Comparison of ENCODE assay signal across 11 cellular contexts in genomic region chr6:110689275-110689935, GRCh38.
DNase-seq lines count a peak whose midpoint lies in the region; ATAC-seq and TF ChIP-seq lines count a peak whose summit lies in the region.
"Had no signal": no experiment of that assay in that cellular context is flagged by ENCODE, and none has a peak within 500 bp of the region (broad histone marks: within the 10 kb centered on the region; RNA-seq: fewer than 3 reads in every experiment).

No MANE protein-coding gene starts in this region.

- POLR2A ChIA-PET in CD8-positive, alpha-beta T cell (lab: Charles Lee): interaction anchor here (1.5 kb wide), 1 partner anchor 185 kb away, joined by 7 read pairs; the partner anchor contains the start of gene AMD1
- POLR2A ChIA-PET in WTC11 (lab: Charles Lee): no interaction called here
- POLR2A ChIA-PET in naive thymus-derived CD4-positive, alpha-beta T cell (lab: Charles Lee): no interaction called here

- H3K27me3 Mint-ChIP-seq in CD8-positive, alpha-beta T cell (ENCODE audit: low read depth): no peaks in the 10 kb centered on the region
- H3K27me3 Mint-ChIP-seq in WTC11 (ENCODE audit: low read depth): no peaks in the 10 kb centered on the region
- H3K27me3 Mint-ChIP-seq in naive thymus-derived CD4-positive, alpha-beta T cell: no peaks in the 10 kb centered on the region

- WGBS in adrenal gland, 4 donors: 87 to 97% (median 92%) methylated on average over 6 of the region's 6 CpGs

- peaks cover 21% of the 10 kb centered on the region for H3K4me1 ChIP-seq in CD8-positive, alpha-beta T cell (ENCODE audit: insufficient read depth, low read length)
- H3K4me1 ChIP-seq in naive thymus-derived CD4-positive, alpha-beta T cell (ENCODE audit: control insufficient read depth in 2 of 2, insufficient read depth in 2 of 2, low read length in 2 of 2): peaks cover 9 to 16% of the 10 kb centered on the region in 2 donors
- no peaks in the 10 kb centered on the region for H3K4me1 ChIP-seq in adrenal gland (replicated peaks in 1 of 2)
- H3K4me1 ChIP-seq: right lobe of liver, uterus had no signal

- ATAC-seq in CD8-positive, alpha-beta T cell: peak; percentile 88
- ATAC-seq in WTC11 (peak; percentile 83), GM18858 (IDR thresholded peaks at IDR 0.05; ENCODE audit: unreplicated experiment) (no peak)
- peak; percentile 48 for ATAC-seq in naive thymus-derived CD4-positive, alpha-beta T cell

- no peak overlapping the region for H3K27ac Mint-ChIP-seq in CD8-positive, alpha-beta T cell
- H3K27ac Mint-ChIP-seq in WTC11: no peak overlapping the region
- H3K27ac Mint-ChIP-seq in naive thymus-derived CD4-positive, alpha-beta T cell: peak overlapping the region in 3 of 9 donors; percentile 31 to 65 (median 55)

- H3K9me3 ChIP-seq in CD8-positive, alpha-beta T cell (ENCODE audit: low read length): no peaks in the 10 kb centered on the region
- no peaks in the 10 kb centered on the region for H3K9me3 ChIP-seq in naive thymus-derived CD4-positive, alpha-beta T cell (ENCODE audit: control insufficient read depth in 2 of 3, low read length in 3 of 3)
- no peaks in the 10 kb centered on the region for H3K9me3 ChIP-seq in adrenal gland (replicated peaks in 1 of 3)
- H3K9me3 ChIP-seq: right lobe of liver, uterus had no signal

- CTCF ChIA-PET in CD8-positive, alpha-beta T cell (lab: Charles Lee): interaction anchor here (1.0 to 2.0 kb wide), 3 partner anchors 10 to 190 kb away, joined by 3 to 7 read pairs (median 5); no protein-coding TSS in a partner anchor
- CTCF ChIA-PET in WTC11 (lab: Charles Lee): interaction anchor here (0.6 to 1.4 kb wide), 3 partner anchors 106 to 1879 kb away, joined by 3 to 4 read pairs (median 3); no protein-coding TSS in a partner anchor
- CTCF ChIA-PET in naive thymus-derived CD4-positive, alpha-beta T cell (lab: Charles Lee): no interaction called here

- no peaks in the 10 kb centered on the region for H3K36me3 ChIP-seq in CD8-positive, alpha-beta T cell (ENCODE audit: insufficient read depth, low read length)
- H3K36me3 ChIP-seq in naive thymus-derived CD4-positive, alpha-beta T cell (ENCODE audit: control insufficient read depth in 2 of 3, insufficient read depth in 3 of 3, low read length in 3 of 3): no peaks in the 10 kb centered on the region
- no peaks in the 10 kb centered on the region for H3K36me3 ChIP-seq in adrenal gland (replicated peaks in 1 of 2)
- H3K36me3 ChIP-seq: right lobe of liver, uterus had no signal

- peaks cover 4% of the 10 kb centered on the region for H3K36me3 Mint-ChIP-seq in CD8-positive, alpha-beta T cell
- H3K36me3 Mint-ChIP-seq in WTC11: peaks cover 6% of the 10 kb centered on the region
- H3K36me3 Mint-ChIP-seq in naive thymus-derived CD4-positive, alpha-beta T cell: peaks cover 0 to 26% (median 11%) of the 10 kb centered on the region in 5 donors

- no peak overlapping the region for H3K4me3 Mint-ChIP-seq in CD8-positive, alpha-beta T cell
- H3K4me3 Mint-ChIP-seq in WTC11: no peak overlapping the region
- no peak overlapping the region for H3K4me3 Mint-ChIP-seq in naive thymus-derived CD4-positive, alpha-beta T cell

- no peak overlapping the region for H3K4me3 ChIP-seq in CD8-positive, alpha-beta T cell (ENCODE audit: low read depth, low read length)
- H3K4me3 ChIP-seq in naive thymus-derived CD4-positive, alpha-beta T cell (ENCODE audit: low read length): no peak overlapping the region
- no peak overlapping the region for H3K4me3 ChIP-seq in adrenal gland
- H3K4me3 ChIP-seq: right lobe of liver, uterus had no signal

- TF ChIP-seq POLR2A in adrenal gland (IDR thresholded peaks at IDR 0.05): no peak

- no peaks in the 10 kb centered on the region for H3K9me3 Mint-ChIP-seq in CD8-positive, alpha-beta T cell
- H3K9me3 Mint-ChIP-seq in WTC11: peaks cover 8% of the 10 kb centered on the region
- peaks cover 0 to 8% (median 0%) of the 10 kb centered on the region in 11 donors for H3K9me3 Mint-ChIP-seq in naive thymus-derived CD4-positive, alpha-beta T cell

- peak in 2 of 7 experiments; percentile 9 to 52 for DNase-seq in CD8-positive, alpha-beta T cell
- DNase-seq in NCI-H1105 (lab: John Stamatoyannopoulos, UW) (peak; percentile 34), WTC11 (ENCODE audit: low spot score) (no peak), adrenal gland (no peak), NCI-H1930 (lab: John Stamatoyannopoulos, UW) (no peak)
- DNase-seq in naive thymus-derived CD4-positive, alpha-beta T cell: peak in 2 of 9 donors; percentile 6 to 8
- DNase-seq in activated CD4-positive, CD25-positive, alpha-beta regulatory T cell treated with anti-CD3 and anti-CD28 coated beads, Interleukin-2, amount 50 U/mL, for 72 hours: no peak
- DNase-seq: right lobe of liver, T-helper 9 cell, uterus had no signal

- H3K4me1 Mint-ChIP-seq in CD8-positive, alpha-beta T cell (ENCODE audit: low read depth): peaks cover 35% of the 10 kb centered on the region
- H3K4me1 Mint-ChIP-seq in WTC11: peaks cover 23% of the 10 kb centered on the region
- H3K4me1 Mint-ChIP-seq in naive thymus-derived CD4-positive, alpha-beta T cell: peaks cover 13 to 36% (median 26%) of the 10 kb centered on the region in 7 donors

- H3K27me3 ChIP-seq in CD8-positive, alpha-beta T cell (ENCODE audit: insufficient read depth, low read length): no peaks in the 10 kb centered on the region
- H3K27me3 ChIP-seq in naive thymus-derived CD4-positive, alpha-beta T cell (ENCODE audit: control insufficient read depth in 2 of 2, insufficient read depth in 2 of 2, low read length in 2 of 2): no peaks in the 10 kb centered on the region
- no peaks in the 10 kb centered on the region for H3K27me3 ChIP-seq in adrenal gland
- H3K27me3 ChIP-seq: right lobe of liver, uterus had no signal

- intact Hi-C loops in CD8-positive, alpha-beta T cell (cut with DNase I, micrococcal nuclease): loop anchor here in 1 of 2 experiments (10.0 kb wide), 1 partner anchor 525 kb away; no protein-coding TSS in a partner anchor
- intact Hi-C loops in naive thymus-derived CD4-positive, alpha-beta T cell (cut with micrococcal nuclease): no loop called here
- intact Hi-C loops in adrenal gland (cut with DNase I): loop anchor here (5.0 to 10.0 kb wide), 2 partner anchors 165 to 258 kb away; no protein-coding TSS in a partner anchor

- no peak for TF ChIP-seq CTCF in CD8-positive, alpha-beta T cell (IDR thresholded peaks at IDR 0.05)
- no peak for TF ChIP-seq CTCF in WTC11 (IDR thresholded peaks at IDR 0.05)
- no peak for TF ChIP-seq CTCF in adrenal gland (IDR thresholded peaks at IDR 0.05)

- no peak overlapping the region for H3K27ac ChIP-seq in CD8-positive, alpha-beta T cell (ENCODE audit: low read depth, low read length)
- H3K27ac ChIP-seq in naive thymus-derived CD4-positive, alpha-beta T cell (ENCODE audit: low read depth, low read length): no peak overlapping the region
- H3K27ac ChIP-seq in adrenal gland: no peak overlapping the region
- H3K27ac ChIP-seq: right lobe of liver, uterus had no signal

TF ChIP-seq in WTC11, 78 proteins besides CTCF, POLR2A, EP300 and RAD21:
- TF ChIP-seq ESRRA (CRISPR knock-in tag; IDR thresholded peaks at IDR 0.05; ENCODE audit: borderline replicate concordance): no peak
- TF ChIP-seq, protein P1, sequence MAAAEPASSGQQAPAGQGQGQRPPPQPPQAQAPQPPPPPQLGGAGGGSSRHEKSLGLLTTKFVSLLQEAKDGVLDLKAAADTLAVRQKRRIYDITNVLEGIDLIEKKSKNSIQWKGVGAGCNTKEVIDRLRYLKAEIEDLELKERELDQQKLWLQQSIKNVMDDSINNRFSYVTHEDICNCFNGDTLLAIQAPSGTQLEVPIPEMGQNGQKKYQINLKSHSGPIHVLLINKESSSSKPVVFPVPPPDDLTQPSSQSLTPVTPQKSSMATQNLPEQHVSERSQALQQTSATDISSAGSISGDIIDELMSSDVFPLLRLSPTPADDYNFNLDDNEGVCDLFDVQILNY (CRISPR knock-in tag; IDR thresholded peaks at IDR 0.05): no peak

Comparison
In these comparisons a context has a peak if more than half of its experiments do, and no peak if none do; other contexts are left out.
1. intact Hi-C loops: an anchor here in adrenal gland (5.0 to 10.0 kb wide); none called in naive thymus-derived CD4-positive, alpha-beta T cell.